ENCODE assay signal across 16 cellular contexts in genomic region chr4:152036626-152037025, GRCh38.
A peak's percentile ranks its signal among the peaks of the same experiment; 100 is the strongest.
DNase-seq lines count a peak whose midpoint lies in the region; ATAC-seq and TF ChIP-seq lines count a peak whose summit lies in the region.
"Had no signal": no experiment of that assay in that cellular context is flagged by ENCODE, and none has a peak within 500 bp of the region (broad histone marks: within the 10 kb centered on the region; RNA-seq: fewer than 3 reads in every experiment).

No MANE protein-coding gene starts in this region.

- H3K4me1 ChIP-seq in fibroblast of lung (ENCODE audit: control insufficient read depth, extremely low read depth, insufficient read depth, low read length): peaks cover 7% of the 10 kb centered on the region
- H3K4me1 ChIP-seq in thoracic aorta (ENCODE audit: control insufficient read depth in 1 of 2, low read depth in 2 of 2): peaks cover 0 to 45% of the 10 kb centered on the region in 2 donors

- H3K9me3 ChIP-seq in fibroblast of lung (ENCODE audit: control insufficient read depth, insufficient read depth, low read depth, low read length) (no peaks in the 10 kb centered on the region), thoracic aorta (no peaks in the 10 kb centered on the region)

- intact Hi-C loops in head of caudate nucleus (cut with DNase I): no loop called here

- no peaks in the 10 kb centered on the region for H4K20me1 ChIP-seq in fibroblast of lung (ENCODE audit: control insufficient read depth, extremely low read depth, insufficient read depth, low read length)
- H4K20me1 ChIP-seq: BLaER1 treated with 17β-estradiol and CSF1 and Interleukin-3, amounts not matched to agents 10 nM and 100 nM had no signal

- no peak overlapping the region for H2AFZ ChIP-seq in fibroblast of lung (ENCODE audit: low read length)

- TF ChIP-seq CTCF in fibroblast of lung (conservative IDR thresholded peaks at IDR 0.05 in 1 of 2, IDR thresholded peaks at IDR 0.05 in 1 of 2; ENCODE audit: low read depth in 1 of 2, low read length in 2 of 2): no peak
- no peak for TF ChIP-seq CTCF in thoracic aorta (IDR thresholded peaks at IDR 0.05)

- no peaks in the 10 kb centered on the region for H3K79me2 ChIP-seq in fibroblast of lung (ENCODE audit: control insufficient read depth, insufficient read depth, low read length)

- ATAC-seq in thoracic aorta (ENCODE audit: insufficient number of reproducible peaks, low FRiP score, low read depth): peak; percentile 24
- no peak for ATAC-seq in HG02678 (IDR thresholded peaks at IDR 0.05; ENCODE audit: unreplicated experiment)
- ATAC-seq: GM12878, PC-3 had no signal

- peak; percentile 55 for DNase-seq in GM03348 (ENCODE audit: low spot score)
- peak; percentile 51 for DNase-seq in NCI-H226
- DNase-seq in fibroblast of lung (ENCODE audit: low read depth in 2 of 2): peak in 1 of 2 donors; percentile 51
- DNase-seq in thoracic aorta (ENCODE audit: low spot score): no peak
- DNase-seq in stimulated activated CD4-positive, alpha-beta T cell treated with anti-CD3 and anti-CD28 coated beads, Interleukin-4, amount 100 ng/mL, for 24 hours: no peak
- DNase-seq in head of caudate nucleus: no peak
- DNase-seq: DMS153, KG1, NCI-H1105, NCI-H1694 treated with DMSO at 0.1 percent for 48 hours, NCI-H446, NCI-H748 treated with DMSO at 0.1 percent for 48 hours, PC-3 had no signal

- H3K27ac ChIP-seq in fibroblast of lung (ENCODE audit: insufficient read depth, low read length): peak overlapping the region; percentile 19
- peak overlapping the region in 1 of 2 donors; percentile 61 for H3K27ac ChIP-seq in thoracic aorta
- H3K27ac ChIP-seq: BLaER1 treated with 17β-estradiol and CSF1 and Interleukin-3, amounts not matched to agents 10 nM and 100 nM had no signal

- no peak overlapping the region for H3K4me3 ChIP-seq in fibroblast of lung (replicated peaks in 1 of 4; ENCODE audit: control extremely low read depth in 1 of 4, insufficient read depth in 1 of 4, low read depth in 3 of 4, low read length in 4 of 4)
- no peak overlapping the region for H3K4me3 ChIP-seq in thoracic aorta
- H3K4me3 ChIP-seq: BLaER1 treated with 17β-estradiol and CSF1 and Interleukin-3, amounts not matched to agents 10 nM and 100 nM; GM12878 had no signal

- H3K27me3 ChIP-seq in fibroblast of lung (ENCODE audit: control insufficient read depth, insufficient read depth, low read length) (no peaks in the 10 kb centered on the region), thoracic aorta (replicated peaks; ENCODE audit: insufficient read depth) (no peaks in the 10 kb centered on the region)
- H3K27me3 ChIP-seq: BLaER1 treated with 17β-estradiol and CSF1 and Interleukin-3, amounts not matched to agents 10 nM and 100 nM had no signal

- H3K4me2 ChIP-seq in fibroblast of lung (ENCODE audit: extremely low read depth, insufficient read depth, low read length): no peak overlapping the region
- H3K4me2 ChIP-seq: BLaER1 treated with 17β-estradiol and CSF1 and Interleukin-3, amounts not matched to agents 10 nM and 100 nM had no signal

- H3K9ac ChIP-seq in fibroblast of lung (ENCODE audit: insufficient read depth, low read length): no peak overlapping the region
- H3K9ac ChIP-seq: BLaER1 treated with 17β-estradiol and CSF1 and Interleukin-3, amounts not matched to agents 10 nM and 100 nM had no signal

- H3K36me3 ChIP-seq in fibroblast of lung (ENCODE audit: control insufficient read depth, insufficient read depth, low read length): no peaks in the 10 kb centered on the region
- no peaks in the 10 kb centered on the region for H3K36me3 ChIP-seq in thoracic aorta

Comparison
In these comparisons a context has a peak if more than half of its experiments do, and no peak if none do; other contexts are left out.
1. DNase-seq: peak in GM03348 (single experiment) and NCI-H226 (single experiment); none in thoracic aorta (single experiment), stimulated activated CD4-positive, alpha-beta T cell treated with anti-CD3 and anti-CD28 coated beads, Interleukin-4, amount 100 ng/mL, for 24 hours (single experiment) and head of caudate nucleus (0 of 42).